In the genomic region with DNA sequence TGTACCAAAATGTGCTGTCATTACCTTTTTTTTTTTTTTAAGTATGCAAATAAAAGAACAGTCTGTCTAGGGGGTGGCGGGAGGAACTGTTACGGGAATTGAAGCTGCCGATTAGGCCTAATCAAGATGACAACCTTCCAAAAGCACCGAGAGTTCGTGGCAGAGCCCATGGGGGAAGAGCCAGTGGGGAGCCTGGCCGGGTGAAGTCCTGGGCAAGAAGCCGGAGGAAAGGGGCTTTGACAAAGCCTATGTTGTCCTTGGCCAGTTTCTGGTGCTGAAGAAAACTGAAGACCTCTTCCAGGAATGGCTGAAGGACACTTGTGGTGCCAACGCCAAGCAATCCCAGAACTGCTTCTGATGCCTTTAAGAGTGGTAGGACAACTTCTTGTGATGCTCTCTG, we compare ENCODE assay signal across 10 cellular contexts. TPM values are rescaled to one million over a fixed set of nuclear protein-coding genes. Genes with fewer than 3 reads are reported as not detected.
A peak's percentile ranks its signal among the peaks of the same experiment; 100 is the strongest.
DNase-seq lines count a peak whose midpoint lies in the region; ATAC-seq, FAIRE-seq and TF ChIP-seq lines count a peak whose summit lies in the region.
"Had no signal": no experiment of that assay in that cellular context is flagged by ENCODE, and none has a peak within 500 bp of the region (broad histone marks: within the 10 kb centered on the region; RNA-seq: fewer than 3 reads in every experiment).

No MANE protein-coding gene starts in this region.

- intact Hi-C loops in Calu3 (cut with micrococcal nuclease; ENCODE audit: unreplicated experiment), result loop anchor here (5.0 kb wide), 1 partner anchor 41 kb away; a partner anchor contains a TSS
- intact Hi-C loops in gastrocnemius medialis (cut with DNase I; ENCODE audit: low total_unique reads), result loop anchor here (2.0 kb wide), 1 partner anchor 42 kb away; a partner anchor contains a TSS

- H3K27ac ChIP-seq in layer of hippocampus (ENCODE audit: low read depth, low read length) (peak overlapping the region; percentile 8), gastrocnemius medialis (peak overlapping the region; percentile 65 to 81 (median 74))

- H3K9me3 Mint-ChIP-seq in Calu3 (ENCODE audit: low read depth, unreplicated experiment), result no peaks in the 10 kb centered on the region
- H3K9me3 Mint-ChIP-seq in brain, result no peaks in the 10 kb centered on the region
- no peaks in the 10 kb centered on the region for H3K9me3 Mint-ChIP-seq in nephron progenitor cell

- no peak for TF ChIP-seq CTCF in Calu3 (IDR thresholded peaks at IDR 0.05; ENCODE audit: unreplicated experiment)
- no peak for TF ChIP-seq CTCF in brain (conservative IDR thresholded peaks at IDR 0.05)
- TF ChIP-seq CTCF in gastrocnemius medialis (IDR thresholded peaks at IDR 0.05 in 4 of 5, conservative IDR thresholded peaks at IDR 0.05 in 1 of 5), result no peak
- TF ChIP-seq CTCF in nephron progenitor cell (IDR thresholded peaks at IDR 0.05), result no peak

- H3K4me1 ChIP-seq in gastrocnemius medialis, result peaks cover 21 to 33% of the 10 kb centered on the region in 2 donors

- BruUV-seq in Calu3 (replicated peaks; lab: Mats Ljungman, UMichigan), result no TSS peak

- peaks cover 62% of the 10 kb centered on the region for H3K36me3 Mint-ChIP-seq in Calu3 (ENCODE audit: insufficient read depth, unreplicated experiment)
- peaks cover 3% of the 10 kb centered on the region for H3K36me3 Mint-ChIP-seq in brain
- H3K36me3 Mint-ChIP-seq in nephron progenitor cell (ENCODE audit: low read depth), result no peaks in the 10 kb centered on the region

- ATAC-seq in gastrocnemius medialis, result no peak

- H3K27me3 ChIP-seq in layer of hippocampus (ENCODE audit: control insufficient read depth, insufficient read depth, low read length), result no peaks in the 10 kb centered on the region
- H3K27me3 ChIP-seq in gastrocnemius medialis, result no peaks in the 10 kb centered on the region
- H3K27me3 ChIP-seq: BLaER1 treated with 17β-estradiol and CSF1 and Interleukin-3, amounts not matched to agents 10 nM and 100 nM had no signal

- CTCF ChIA-PET in Calu3 (lab: Charles Lee), result interaction anchor here (0.7 kb wide), 1 partner anchor 20 kb away, joined by 3 read pairs; no protein-coding TSS in a partner anchor

- DNase-seq in Calu3 (no peak), gastrocnemius medialis (no peak), HTR-8/SVneo (ENCODE audit: insufficient read length, low spot score) (no peak), NCI-H345 treated with DMSO at 0.1 percent for 48 hours (lab: John Stamatoyannopoulos, UW; ENCODE audit: unreplicated experiment) (no peak), middle frontal gyrus (ENCODE audit: extremely low spot score, low spot score) (no peak), nephron progenitor cell (no peak)
- DNase-seq: NCI-H1694 had no signal

- H3K4me3 ChIP-seq in gastrocnemius medialis, result no peak overlapping the region
- H3K4me3 ChIP-seq: BLaER1 treated with 17β-estradiol and CSF1 and Interleukin-3, amounts not matched to agents 10 nM and 100 nM had no signal

- H3K4me3 Mint-ChIP-seq in Calu3 (ENCODE audit: low read depth, unreplicated experiment) (no peak overlapping the region), brain (peak overlapping the region in 1 of 5 experiments; percentile 45), nephron progenitor cell (no peak overlapping the region)

- H3K9me3 ChIP-seq in gastrocnemius medialis, result no peaks in the 10 kb centered on the region
- H3K9me3 ChIP-seq: BLaER1 treated with 17β-estradiol and CSF1 and Interleukin-3, amounts not matched to agents 10 nM and 100 nM had no signal

- no peaks in the 10 kb centered on the region for H3K36me3 ChIP-seq in gastrocnemius medialis

- H3K27me3 Mint-ChIP-seq in Calu3 (ENCODE audit: unreplicated experiment), result no peaks in the 10 kb centered on the region
- no peaks in the 10 kb centered on the region for H3K27me3 Mint-ChIP-seq in brain
- H3K27me3 Mint-ChIP-seq in nephron progenitor cell (ENCODE audit: low read depth, poor library complexity), result peaks cover 9% of the 10 kb centered on the region

- in situ Hi-C loops in gastrocnemius medialis (cut with MboI; ENCODE audit: low sequenced_read_pairs in 4 of 4), result no loop called here

- no peak for TF ChIP-seq POLR2A in gastrocnemius medialis (IDR thresholded peaks at IDR 0.05)

- peaks cover 56% of the 10 kb centered on the region for H3K4me1 Mint-ChIP-seq in Calu3 (ENCODE audit: low read depth, unreplicated experiment)
- peaks cover 85% of the 10 kb centered on the region for H3K4me1 Mint-ChIP-seq in brain
- peaks cover 46% of the 10 kb centered on the region for H3K4me1 Mint-ChIP-seq in nephron progenitor cell

- FAIRE-seq in HTR-8/SVneo (lab: Jason Lieb, UNC), result no peak

- H3K27ac Mint-ChIP-seq in Calu3 (ENCODE audit: unreplicated experiment) (peak overlapping the region; percentile 44), brain (peak overlapping the region; percentile 63 to 92 (median 81)), nephron progenitor cell (no peak overlapping the region)

RNA-seq across cellular contexts. Expression of a gene that starts 42.6 kb away (rescaled TPM):
- total RNA-seq in Calu3 (2022) (246 and 326 TPM in 2 replicates), gastrocnemius medialis (10 to 100 TPM; 10.0 to 17.3 (median 14.1) TPM)
- polyA plus RNA-seq in brain (ENCODE audit: insufficient read depth, low read depth, low replicate concordance), result 84.2 TPM

Comparison
In these comparisons a context has a peak if more than half of its experiments do, and no peak if none do; other contexts are left out.
1. RNA of a gene that starts 42.6 kb away (total RNA-seq): 246 to 326 TPM in Calu3; 10.0 to 17.3 TPM in gastrocnemius medialis; every median in the first group is over 10 times any median in the second.